In the genomic region with DNA sequence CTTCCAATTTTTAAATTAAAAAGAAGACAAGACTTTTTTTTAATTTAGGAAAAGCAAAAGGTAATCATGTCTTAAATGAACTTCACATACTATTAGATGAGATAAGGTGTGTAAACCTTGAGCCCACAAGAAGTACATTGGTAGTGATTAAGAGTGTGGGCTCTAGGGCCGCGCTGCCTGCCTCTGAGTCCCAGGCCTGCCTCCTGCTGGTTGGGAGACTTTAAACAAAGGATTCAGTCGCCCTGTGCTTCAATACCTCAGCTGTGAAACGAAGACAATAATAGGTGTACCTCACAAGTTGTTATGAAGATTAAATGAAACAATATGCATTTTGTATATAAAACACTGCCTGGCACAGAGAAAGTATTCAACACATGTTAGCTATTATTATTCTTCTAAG, we compare ENCODE assay signal across 1 cellular context.
TF ChIP-seq lines count a peak whose summit lies in the region.

No MANE protein-coding gene starts in this region.

TF ChIP-seq in WTC11, 78 proteins besides CTCF, POLR2A, EP300 and RAD21 (continued from another document):
- TF ChIP-seq STAT6 (CRISPR knock-in tag; conservative IDR thresholded peaks at IDR 0.05; ENCODE audit: low read depth) (no peak), FOXJ3 (CRISPR knock-in tag; IDR thresholded peaks at IDR 0.05; ENCODE audit: borderline replicate concordance) (no peak)
